ENCODE assay signal across 10 cellular contexts in the genomic region with DNA sequence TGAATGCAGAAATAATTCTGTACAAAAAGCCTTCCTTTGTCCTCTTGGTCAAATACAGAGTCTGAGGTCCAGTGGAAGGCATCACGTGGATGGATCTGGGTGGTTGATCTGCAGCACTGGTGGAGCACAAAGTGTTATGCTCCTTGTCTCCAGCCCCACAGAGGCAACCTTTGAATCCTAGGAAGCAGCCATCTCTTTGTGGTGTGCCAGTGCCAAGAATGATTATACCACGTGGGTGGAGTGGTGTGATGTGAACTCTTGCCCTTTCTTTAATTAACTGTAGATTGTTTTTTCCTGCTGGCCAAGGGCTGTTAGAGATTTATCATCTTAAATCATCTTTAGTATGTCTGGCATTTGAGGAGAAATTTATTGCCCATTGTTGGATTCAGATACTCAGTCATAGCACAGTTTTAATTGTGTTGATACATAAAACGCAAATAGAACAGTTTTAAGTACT. TPM values are rescaled to one million over a fixed set of nuclear protein-coding genes. Genes with fewer than 3 reads are reported as not detected.
DNase-seq lines count a peak whose midpoint lies in the region; ATAC-seq and TF ChIP-seq lines count a peak whose summit lies in the region.
"Had no signal": no experiment of that assay in that cellular context is flagged by ENCODE, and none has a peak within 500 bp of the region (broad histone marks: within the 10 kb centered on the region; RNA-seq: fewer than 3 reads in every experiment).

No MANE protein-coding gene starts in this region.

- DNase-seq in KG1 (lab: John Stamatoyannopoulos, UW) = peak; percentile 69
- peak; percentile 18 for DNase-seq in NCI-H226
- peak; percentile 37 for DNase-seq in epithelial cell of proximal tubule (ENCODE audit: low read depth)
- DNase-seq in renal cortical epithelial cell (ENCODE audit: low read depth) = peak; percentile 73
- DNase-seq in SIG-M5 (lab: John Stamatoyannopoulos, UW) = no peak
- DNase-seq in WTC11 (ENCODE audit: low spot score) = no peak
- DNase-seq: T-helper 2 cell had no signal

- CTCF ChIA-PET in WTC11 (lab: Charles Lee) = no interaction called here

- H3K36me3 Mint-ChIP-seq in WTC11 = no peaks in the 10 kb centered on the region

- TF ChIP-seq CTCF in epithelial cell of proximal tubule (conservative IDR thresholded peaks at IDR 0.05; ENCODE audit: low read depth, low read length) = no peak
- no peak for TF ChIP-seq CTCF in WTC11 (IDR thresholded peaks at IDR 0.05)

- H3K4me1 Mint-ChIP-seq in WTC11 = peaks cover 4% of the 10 kb centered on the region; the same call in 1 of the 2 replicates

- H3K9me3 Mint-ChIP-seq in WTC11 = 0 out of 2 replicates have a peak, but pooled peaks cover 3% of the 10 kb centered on the region
- H3K9me3 Mint-ChIP-seq: activated T-helper 2 cell treated with anti-CD3 and anti-CD28 coated beads, Interferon-gamma antibody, Interleukin-2, Interleukin-4, amounts not matched to agents 10 μg/mL and 5 μg/mL and 100 μg/mL, durations not matched to agents 14 hours and 24 hours and 36 hours; memory B cell had no signal

- no peak overlapping the region for H3K4me3 ChIP-seq in epithelial cell of proximal tubule (ENCODE audit: low read depth, low read length)

- no peaks in the 10 kb centered on the region for H3K27me3 Mint-ChIP-seq in WTC11 (ENCODE audit: low read depth)
- H3K27me3 Mint-ChIP-seq: memory B cell had no signal

- POLR2A ChIA-PET in WTC11 (lab: Charles Lee) = no interaction called here

- ATAC-seq in WTC11 = no peak
- no peak for ATAC-seq in GM18868 (IDR thresholded peaks at IDR 0.05; ENCODE audit: unreplicated experiment)

- H3K27ac Mint-ChIP-seq in WTC11 = no peak overlapping the region
- H3K27ac Mint-ChIP-seq: activated T-helper 2 cell treated with anti-CD3 and anti-CD28 coated beads, Interferon-gamma antibody, Interleukin-2, Interleukin-4, amounts not matched to agents 10 μg/mL and 5 μg/mL and 100 μg/mL, durations not matched to agents 14 hours and 24 hours and 36 hours; memory B cell had no signal

- H3K4me3 Mint-ChIP-seq in WTC11 = no peak overlapping the region
- H3K4me3 Mint-ChIP-seq: memory B cell had no signal

TF ChIP-seq in WTC11, 78 proteins besides CTCF, POLR2A, EP300 and RAD21:
- no peak for TF ChIP-seq NFYB (CRISPR knock-in tag; conservative IDR thresholded peaks at IDR 0.05; ENCODE audit: low read depth)
- TF ChIP-seq, protein P1, sequence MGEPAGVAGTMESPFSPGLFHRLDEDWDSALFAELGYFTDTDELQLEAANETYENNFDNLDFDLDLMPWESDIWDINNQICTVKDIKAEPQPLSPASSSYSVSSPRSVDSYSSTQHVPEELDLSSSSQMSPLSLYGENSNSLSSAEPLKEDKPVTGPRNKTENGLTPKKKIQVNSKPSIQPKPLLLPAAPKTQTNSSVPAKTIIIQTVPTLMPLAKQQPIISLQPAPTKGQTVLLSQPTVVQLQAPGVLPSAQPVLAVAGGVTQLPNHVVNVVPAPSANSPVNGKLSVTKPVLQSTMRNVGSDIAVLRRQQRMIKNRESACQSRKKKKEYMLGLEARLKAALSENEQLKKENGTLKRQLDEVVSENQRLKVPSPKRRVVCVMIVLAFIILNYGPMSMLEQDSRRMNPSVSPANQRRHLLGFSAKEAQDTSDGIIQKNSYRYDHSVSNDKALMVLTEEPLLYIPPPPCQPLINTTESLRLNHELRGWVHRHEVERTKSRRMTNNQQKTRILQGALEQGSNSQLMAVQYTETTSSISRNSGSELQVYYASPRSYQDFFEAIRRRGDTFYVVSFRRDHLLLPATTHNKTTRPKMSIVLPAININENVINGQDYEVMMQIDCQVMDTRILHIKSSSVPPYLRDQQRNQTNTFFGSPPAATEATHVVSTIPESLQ (CRISPR knock-in tag; IDR thresholded peaks at IDR 0.05) = no peak
- TF ChIP-seq, protein P2, sequence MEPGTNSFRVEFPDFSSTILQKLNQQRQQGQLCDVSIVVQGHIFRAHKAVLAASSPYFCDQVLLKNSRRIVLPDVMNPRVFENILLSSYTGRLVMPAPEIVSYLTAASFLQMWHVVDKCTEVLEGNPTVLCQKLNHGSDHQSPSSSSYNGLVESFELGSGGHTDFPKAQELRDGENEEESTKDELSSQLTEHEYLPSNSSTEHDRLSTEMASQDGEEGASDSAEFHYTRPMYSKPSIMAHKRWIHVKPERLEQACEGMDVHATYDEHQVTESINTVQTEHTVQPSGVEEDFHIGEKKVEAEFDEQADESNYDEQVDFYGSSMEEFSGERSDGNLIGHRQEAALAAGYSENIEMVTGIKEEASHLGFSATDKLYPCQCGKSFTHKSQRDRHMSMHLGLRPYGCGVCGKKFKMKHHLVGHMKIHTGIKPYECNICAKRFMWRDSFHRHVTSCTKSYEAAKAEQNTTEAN (CRISPR knock-in tag; IDR thresholded peaks at IDR 0.05) = no peak
- TF ChIP-seq, protein P3, sequence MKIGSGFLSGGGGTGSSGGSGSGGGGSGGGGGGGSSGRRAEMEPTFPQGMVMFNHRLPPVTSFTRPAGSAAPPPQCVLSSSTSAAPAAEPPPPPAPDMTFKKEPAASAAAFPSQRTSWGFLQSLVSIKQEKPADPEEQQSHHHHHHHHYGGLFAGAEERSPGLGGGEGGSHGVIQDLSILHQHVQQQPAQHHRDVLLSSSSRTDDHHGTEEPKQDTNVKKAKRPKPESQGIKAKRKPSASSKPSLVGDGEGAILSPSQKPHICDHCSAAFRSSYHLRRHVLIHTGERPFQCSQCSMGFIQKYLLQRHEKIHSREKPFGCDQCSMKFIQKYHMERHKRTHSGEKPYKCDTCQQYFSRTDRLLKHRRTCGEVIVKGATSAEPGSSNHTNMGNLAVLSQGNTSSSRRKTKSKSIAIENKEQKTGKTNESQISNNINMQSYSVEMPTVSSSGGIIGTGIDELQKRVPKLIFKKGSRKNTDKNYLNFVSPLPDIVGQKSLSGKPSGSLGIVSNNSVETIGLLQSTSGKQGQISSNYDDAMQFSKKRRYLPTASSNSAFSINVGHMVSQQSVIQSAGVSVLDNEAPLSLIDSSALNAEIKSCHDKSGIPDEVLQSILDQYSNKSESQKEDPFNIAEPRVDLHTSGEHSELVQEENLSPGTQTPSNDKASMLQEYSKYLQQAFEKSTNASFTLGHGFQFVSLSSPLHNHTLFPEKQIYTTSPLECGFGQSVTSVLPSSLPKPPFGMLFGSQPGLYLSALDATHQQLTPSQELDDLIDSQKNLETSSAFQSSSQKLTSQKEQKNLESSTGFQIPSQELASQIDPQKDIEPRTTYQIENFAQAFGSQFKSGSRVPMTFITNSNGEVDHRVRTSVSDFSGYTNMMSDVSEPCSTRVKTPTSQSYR (CRISPR knock-in tag; IDR thresholded peaks at IDR 0.05) = no peak
- TF ChIP-seq ZNF219 (CRISPR knock-in tag; IDR thresholded peaks at IDR 0.05; ENCODE audit: borderline replicate concordance) = no peak
TF ChIP-seq in WTC11: peak in this region for 0.

RNA-seq across cellular contexts. Expression of a gene that starts 31.1 kb away (rescaled TPM):
- total RNA-seq in epithelial cell of proximal tubule (8.2 and 8.3 TPM in 2 replicates), renal cortical epithelial cell (10.6 and 59.0 TPM in 2 replicates), WTC11 (2021) (9.0 to 14.4 TPM (median 9.9 TPM) in 3 replicates)

Comparison
In these comparisons a context has a peak if more than half of its experiments do, and no peak if none do; other contexts are left out.
1. DNase-seq: peak in KG1 (single experiment), NCI-H226 (single experiment), epithelial cell of proximal tubule (single experiment) and renal cortical epithelial cell (single experiment); none in SIG-M5 (single experiment) and WTC11 (single experiment).